Comparison of ENCODE assay signal across 18 cellular contexts in the genomic region with DNA sequence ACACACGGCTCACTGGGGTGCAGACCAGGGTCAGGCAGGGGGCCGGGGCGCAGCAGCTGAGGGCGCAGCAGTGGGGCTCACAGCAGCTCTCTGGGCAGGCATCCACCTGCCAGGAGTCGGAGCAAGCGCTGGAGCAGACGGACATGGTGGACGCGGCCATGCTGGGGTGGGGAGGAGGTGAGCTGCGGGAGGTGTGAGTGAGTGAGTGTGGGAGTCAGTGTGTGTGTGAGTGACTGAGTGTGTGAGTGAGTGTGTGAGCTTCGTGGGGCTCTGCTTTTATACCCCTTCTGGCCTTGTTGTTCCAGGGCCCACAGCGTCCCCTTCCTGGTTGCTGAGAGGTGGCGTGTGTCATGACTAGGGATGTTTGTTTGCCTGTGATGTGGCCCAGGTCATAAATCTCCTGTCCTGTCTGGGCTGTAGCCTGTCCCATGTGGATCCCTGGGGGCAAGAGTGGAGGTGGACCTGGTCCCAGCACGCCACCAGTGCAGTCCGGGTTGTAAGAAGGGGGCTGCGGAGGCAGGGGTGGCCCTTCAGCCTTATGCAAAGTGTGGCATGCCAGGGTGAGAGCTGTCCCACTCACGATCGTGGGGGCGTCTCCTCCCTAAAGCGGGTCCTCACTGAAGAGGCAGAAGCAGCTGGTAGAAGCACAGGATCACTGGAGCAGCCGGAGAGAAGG. TPM values are rescaled to one million over a fixed set of nuclear protein-coding genes. Genes with fewer than 3 reads are reported as not detected.
DNase-seq lines count a peak whose midpoint lies in the region; ATAC-seq and TF ChIP-seq lines count a peak whose summit lies in the region.
"Had no signal": no experiment of that assay in that cellular context is flagged by ENCODE, and none has a peak within 500 bp of the region (broad histone marks: within the 10 kb centered on the region; RNA-seq: fewer than 3 reads in every experiment).

A gene with protein sequence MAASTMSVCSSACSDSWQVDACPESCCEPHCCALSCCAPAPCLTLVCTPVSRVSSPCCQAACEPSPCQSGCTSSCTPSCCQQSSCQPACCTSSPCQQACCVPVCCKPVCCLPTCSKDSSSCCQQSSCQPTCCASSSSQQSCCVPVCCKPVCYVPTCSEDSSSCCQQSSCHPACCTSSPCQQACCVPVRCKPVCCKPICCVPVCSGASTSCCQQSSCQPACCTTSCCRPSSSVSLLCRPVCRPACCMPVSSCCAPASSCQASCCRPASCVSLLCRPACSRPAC (minus strand): TSS at position 205 of the 676 bp plus-strand sequence. CDS start 45 bp downstream, at position 160.

- H3K36me3 ChIP-seq in right atrium auricular region (no peaks in the 10 kb centered on the region), heart right ventricle (no peaks in the 10 kb centered on the region), osteoblast (ENCODE audit: insufficient read depth, low read length) (no peaks in the 10 kb centered on the region), vagina (no peaks in the 10 kb centered on the region), esophagus squamous epithelium (no peaks in the 10 kb centered on the region)

- no peak within 1 kb of the TSS for H3K4me2 ChIP-seq in osteoblast (ENCODE audit: insufficient read depth, low read length)

- peak within 1 kb of the TSS; percentile 39 for H3K4me3 Mint-ChIP-seq in endothelial cell (ENCODE audit: unreplicated experiment)
- H3K4me3 Mint-ChIP-seq: CD14-positive monocyte, IgD-negative memory B cell had no signal

- peaks cover 6% of the 10 kb centered on the region for H3K27me3 Mint-ChIP-seq in endothelial cell (ENCODE audit: unreplicated experiment)

- intact Hi-C loops in heart right ventricle (cut with DNase I) (no loop called here), vagina (cut with DNase I) (no loop called here), esophagus squamous epithelium (cut with DNase I) (no loop called here)

- peak; percentile 52 for DNase-seq in right atrium auricular region (ENCODE audit: low spot score)
- DNase-seq in heart right ventricle = no peak
- DNase-seq in endothelial cell (ENCODE audit: low spot score) = no peak
- peak; percentile 18 for DNase-seq in osteoblast (ENCODE audit: insufficient read length, low spot score, missing footprints)
- peak; percentile 52 to 69 for DNase-seq in vagina (ENCODE audit: extremely low spot score in 2 of 2)
- no peak for DNase-seq in effector CD4-positive, alpha-beta T cell
- no peak for DNase-seq in kidney glomerular epithelial cell (lab: John Stamatoyannopoulos, UW)
- DNase-seq in esophagus squamous epithelium (lab: John Stamatoyannopoulos, UW) = no peak
- DNase-seq: COR-L47, NCI-H1436, NCI-H2081 treated with DMSO at 0.1 percent for 48 hours, NCI-H524, RPMI8226 had no signal

- H3K4me1 ChIP-seq in right atrium auricular region (no peaks in the 10 kb centered on the region), heart right ventricle (no peaks in the 10 kb centered on the region), osteoblast (ENCODE audit: insufficient read depth, low read length) (no peaks in the 10 kb centered on the region), vagina (no peaks in the 10 kb centered on the region), esophagus squamous epithelium (no peaks in the 10 kb centered on the region)

- no peak within 1 kb of the TSS for H2AFZ ChIP-seq in osteoblast (ENCODE audit: low read length)

- no peaks in the 10 kb centered on the region for H3K4me1 Mint-ChIP-seq in endothelial cell (ENCODE audit: unreplicated experiment)
- H3K4me1 Mint-ChIP-seq: IgD-negative memory B cell had no signal

- H3K4me3 ChIP-seq in right atrium auricular region (no peak within 1 kb of the TSS), heart right ventricle (no peak within 1 kb of the TSS), osteoblast (ENCODE audit: insufficient read depth, low read length) (no peak within 1 kb of the TSS), vagina (no peak within 1 kb of the TSS), esophagus squamous epithelium (no peak within 1 kb of the TSS)
- H3K4me3 ChIP-seq: GM12878 had no signal

- H3K27ac ChIP-seq in right atrium auricular region = no peak within 1 kb of the TSS
- H3K27ac ChIP-seq in heart right ventricle = no peak within 1 kb of the TSS
- H3K27ac ChIP-seq in osteoblast (ENCODE audit: low read depth, low read length) = no peak within 1 kb of the TSS
- no peak within 1 kb of the TSS for H3K27ac ChIP-seq in vagina
- H3K27ac ChIP-seq in esophagus squamous epithelium = no peak within 1 kb of the TSS

- peaks cover 0 to 5% of the 10 kb centered on the region in 2 donors for H3K9me3 ChIP-seq in right atrium auricular region
- peaks cover 0 to 33% (median 5%) of the 10 kb centered on the region in 11 donors for H3K9me3 ChIP-seq in heart right ventricle
- no peaks in the 10 kb centered on the region for H3K9me3 ChIP-seq in osteoblast (ENCODE audit: low read depth, low read length)
- H3K9me3 ChIP-seq in vagina = no peaks in the 10 kb centered on the region
- peaks cover 0 to 20% (median 0%) of the 10 kb centered on the region in 3 donors for H3K9me3 ChIP-seq in esophagus squamous epithelium

- H3K27me3 ChIP-seq in right atrium auricular region (no peaks in the 10 kb centered on the region), heart right ventricle (peaks cover 0 to 39% (median 0%) of the 10 kb centered on the region in 7 donors), osteoblast (ENCODE audit: insufficient read depth, low read length) (no peaks in the 10 kb centered on the region), vagina (no peaks in the 10 kb centered on the region), esophagus squamous epithelium (peaks cover 0 to 19% (median 0%) of the 10 kb centered on the region in 4 donors)

- no peak for ATAC-seq in heart right ventricle
- ATAC-seq: GM12878 had no signal

- TF ChIP-seq CTCF in right atrium auricular region (IDR thresholded peaks at IDR 0.05) = no peak
- no peak for TF ChIP-seq CTCF in heart right ventricle (IDR thresholded peaks at IDR 0.05)
- TF ChIP-seq CTCF in endothelial cell (IDR thresholded peaks at IDR 0.05; ENCODE audit: unreplicated experiment) = no peak
- no peak for TF ChIP-seq CTCF in osteoblast (IDR thresholded peaks at IDR 0.05; ENCODE audit: extremely low read depth, low read depth, low read length)
- no peak for TF ChIP-seq CTCF in vagina (IDR thresholded peaks at IDR 0.05)
- no peak for TF ChIP-seq CTCF in esophagus squamous epithelium (IDR thresholded peaks at IDR 0.05)

- no peaks in the 10 kb centered on the region for H3K9me3 Mint-ChIP-seq in endothelial cell (ENCODE audit: unreplicated experiment)

- no peaks in the 10 kb centered on the region for H4K20me1 ChIP-seq in osteoblast (ENCODE audit: insufficient read depth, low read length)

- H3K79me2 ChIP-seq in osteoblast (ENCODE audit: insufficient read depth, low read length) = no peaks in the 10 kb centered on the region

- WGBS in heart right ventricle, 2 donors = 77 to 84% methylated on average over 21 of the region's 21 CpGs
- 63 to 74% methylated on average over 6 to 15 of the region's 21 CpGs for WGBS in esophagus squamous epithelium, 2 donors

- peaks cover 4% of the 10 kb centered on the region for H3K36me3 Mint-ChIP-seq in endothelial cell (ENCODE audit: low read depth, unreplicated experiment)
- H3K36me3 Mint-ChIP-seq: CD14-positive monocyte, IgD-negative memory B cell had no signal

- no peak for TF ChIP-seq POLR2A in vagina (IDR thresholded peaks at IDR 0.05)
- no peak for TF ChIP-seq POLR2A in esophagus squamous epithelium (IDR thresholded peaks at IDR 0.05)

- no peak within 1 kb of the TSS for H3K27ac Mint-ChIP-seq in endothelial cell (ENCODE audit: unreplicated experiment)
- H3K27ac Mint-ChIP-seq: CD14-positive monocyte, IgD-negative memory B cell had no signal

RNA-seq across cellular contexts. Expression of the gene that starts here (rescaled TPM):
- total RNA-seq in right atrium auricular region = not detected
- total RNA-seq in heart right ventricle = not detected
- not detected for polyA plus RNA-seq in heart right ventricle
- not detected for total RNA-seq in endothelial cell (ENCODE audit: unreplicated experiment)
- not detected in 2 replicates for total RNA-seq in osteoblast
- total RNA-seq in vagina = not detected
- not detected for total RNA-seq in esophagus squamous epithelium
- total RNA-seq: G401, GM12878, HT1080 had no signal
- polyA plus RNA-seq: CD14-positive monocyte, GM12878, IgD-negative memory B cell had no signal

Comparison
In these comparisons a context has a peak if more than half of its experiments do, and no peak if none do; other contexts are left out.
1. Peak in DNase-seq in right atrium auricular region; RNA of the gene not detected or under 1 TPM.
2. Peak in DNase-seq in osteoblast; RNA of the gene not detected or under 1 TPM.
3. Peak in DNase-seq in vagina; RNA of the gene not detected or under 1 TPM.